Comparison of ENCODE assay signal across 8 cellular contexts in genomic region chr12:112381898-112382796, GRCh38. TPM values are rescaled to one million over a fixed set of nuclear protein-coding genes. Genes with fewer than 3 reads are reported as not detected.
DNase-seq lines count a peak whose midpoint lies in the region; ATAC-seq and TF ChIP-seq lines count a peak whose summit lies in the region.

A gene with protein sequence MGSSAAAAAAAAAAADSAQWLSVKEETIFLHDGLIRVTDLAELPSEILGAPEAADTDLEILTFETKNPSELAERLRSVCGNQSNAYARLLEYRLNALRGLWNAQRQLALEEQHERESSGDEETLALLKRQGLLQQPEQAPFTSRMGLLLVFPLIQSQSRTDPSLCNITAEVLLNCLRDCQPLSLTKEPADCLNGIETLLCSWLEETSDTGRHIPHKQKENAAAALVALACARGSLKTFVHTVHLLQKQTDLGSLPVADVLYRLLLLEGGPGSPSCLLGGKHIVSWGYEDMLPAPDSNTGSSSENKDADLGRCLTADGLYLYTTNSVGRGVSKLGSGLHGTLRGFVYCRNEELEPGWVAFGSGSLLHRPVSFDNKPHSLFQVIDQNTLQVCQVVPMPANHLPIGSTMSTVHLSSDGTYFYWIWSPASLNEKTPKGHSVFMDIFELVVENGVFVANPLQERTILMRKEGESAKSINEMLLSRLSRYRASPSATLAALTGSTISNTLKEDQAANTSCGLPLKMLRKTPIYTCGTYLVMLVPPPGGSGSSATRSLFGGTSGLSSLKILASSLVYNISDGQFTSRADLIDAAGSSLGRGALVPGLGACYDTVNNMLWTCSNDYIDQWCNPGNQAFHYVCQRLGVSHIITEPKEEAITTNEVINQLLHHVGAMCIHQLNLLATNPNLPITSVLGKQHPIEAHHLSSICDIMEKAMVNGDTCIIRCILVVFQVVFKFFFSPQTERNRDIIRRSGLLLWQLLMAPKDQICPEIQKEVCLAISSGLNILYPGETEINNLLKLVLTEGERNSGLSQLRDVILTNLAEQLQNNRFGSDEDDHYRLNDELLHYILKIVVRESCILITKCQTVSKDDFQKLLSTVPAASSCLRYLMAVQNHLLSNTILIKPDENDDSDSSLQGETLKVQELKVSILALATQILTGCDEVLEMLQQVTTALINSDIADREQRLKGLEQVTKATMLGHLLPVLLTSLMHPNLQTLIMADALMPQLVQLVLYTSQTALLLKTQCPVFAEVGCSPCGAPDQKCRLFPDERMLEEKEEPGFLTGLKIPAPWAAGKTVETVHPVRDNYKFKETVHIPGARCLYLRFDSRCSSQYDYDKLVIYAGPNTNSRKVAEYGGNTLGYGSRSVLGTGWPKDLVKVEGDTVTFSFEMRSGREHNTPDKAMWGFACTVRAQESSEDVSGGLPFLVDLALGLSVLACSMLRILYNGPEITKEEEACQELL (N-terminal part only) (minus strand): TSS chr12:112382431. CDS start chr12:112382128, 303 bp downstream.

- dilution Hi-C loops in mammary epithelial cell (cut with HindIII; ENCODE audit: low sequenced_read_pairs), result no loop called here

- H3K4me2 ChIP-seq in mammary epithelial cell (ENCODE audit: insufficient read depth, low read depth, low read length) (peak within 1 kb of the TSS; percentile 96), smooth muscle cell (peak within 1 kb of the TSS; percentile 92)

- 0% methylated on average over 4 of the region's 104 CpGs for WGBS in mammary epithelial cell (ENCODE audit: low coverage, missing lambda C conversion rate)
- WGBS in smooth muscle cell (ENCODE audit: low lambda C conversion rate), result 4% methylated on average over 43 of the region's 104 CpGs

- H3K79me2 ChIP-seq in mammary epithelial cell (ENCODE audit: insufficient read depth, low read length), result peaks cover 47% of the 10 kb centered on the region
- peaks cover 47% of the 10 kb centered on the region for H3K79me2 ChIP-seq in smooth muscle cell (ENCODE audit: low read depth)

- H3K4me3 ChIP-seq in WI38 (ENCODE audit: low read depth, low read length) (peak within 1 kb of the TSS; percentile 79), mammary epithelial cell (replicated peaks in 1 of 3; ENCODE audit: insufficient read depth in 1 of 3, low read depth in 2 of 3, low read length in 3 of 3) (peak within 1 kb of the TSS; percentile 63 to 77 (median 75)), smooth muscle cell (peak within 1 kb of the TSS; percentile 71)

- H4K20me1 ChIP-seq in mammary epithelial cell (ENCODE audit: insufficient read depth, low read length) (no peaks in the 10 kb centered on the region), smooth muscle cell (ENCODE audit: low read depth) (peaks cover 39% of the 10 kb centered on the region)

- no peaks in the 10 kb centered on the region for H3K9me3 ChIP-seq in mammary epithelial cell (replicated peaks; ENCODE audit: insufficient read depth, low read length)
- H3K9me3 ChIP-seq in smooth muscle cell (replicated peaks; ENCODE audit: low read depth), result no peaks in the 10 kb centered on the region

- peaks cover 11% of the 10 kb centered on the region for H3K4me1 ChIP-seq in mammary epithelial cell (ENCODE audit: insufficient read depth, low read length)
- H3K4me1 ChIP-seq in smooth muscle cell (ENCODE audit: low read depth), result no peaks in the 10 kb centered on the region

- DNase-seq in ACHN, result peak; percentile 96
- peak; percentile 87 for DNase-seq in NCI-H2227 treated with DMSO at 0.1 percent for 48 hours (lab: John Stamatoyannopoulos, UW)
- peak; percentile 80 for DNase-seq in mammary epithelial cell
- peak; percentile 98 for DNase-seq in iPS-NIHi7 (ENCODE audit: extremely low spot score)
- peak; percentile 82 for DNase-seq in smooth muscle cell (lab: John Stamatoyannopoulos, UW; ENCODE audit: unreplicated experiment)

- CTCF ChIA-PET in mammary epithelial cell (lab: Charles Lee; ENCODE audit: low non-redundant PET), result no interaction called here

- peak within 1 kb of the TSS; percentile 72 for H3K9ac ChIP-seq in mammary epithelial cell (ENCODE audit: insufficient read depth, low read length)
- peak within 1 kb of the TSS; percentile 36 for H3K9ac ChIP-seq in smooth muscle cell (ENCODE audit: low read depth)

- ATAC-seq in GM18873 (IDR thresholded peaks at IDR 0.05; ENCODE audit: low FRiP score, unreplicated experiment) (peak; percentile 71), HG03135 (IDR thresholded peaks at IDR 0.05; ENCODE audit: unreplicated experiment) (peak; percentile 92)

- TF ChIP-seq CTCF in WI38 (IDR thresholded peaks at IDR 0.05; ENCODE audit: low read depth, low read length) (no peak), mammary epithelial cell (conservative IDR thresholded peaks at IDR 0.05 in 1 of 2, IDR thresholded peaks at IDR 0.05 in 1 of 2; ENCODE audit: extremely low read depth in 1 of 2, insufficient read depth in 1 of 2, low read depth in 1 of 2, low read length in 2 of 2) (no peak), smooth muscle cell (IDR thresholded peaks at IDR 0.05; ENCODE audit: borderline replicate concordance, insufficient read depth, poor library complexity, severe bottlenecking) (no peak)

- in situ Hi-C loops in ACHN (cut with HindIII; ENCODE audit: low pct_ligation_motif_present, low pct_unique_long_range_greater_than_20kb, low sequenced_read_pairs) (loop anchor here (25.0 kb wide), 1 partner anchor 170 kb away; no protein-coding TSS in a partner anchor), mammary epithelial cell (cut with MboI; ENCODE audit: low sequenced_read_pairs in 2 of 2) (loop anchor here in 1 of 2 donors (10.0 kb wide), 2 partner anchors 187 to 277 kb away; partner anchors contain the start of gene NAA25)

- H3F3A ChIP-seq in smooth muscle cell (ENCODE audit: low read depth), result no peaks in the 10 kb centered on the region

- H3K36me3 ChIP-seq in mammary epithelial cell (ENCODE audit: insufficient read depth, low read length) (no peaks in the 10 kb centered on the region), smooth muscle cell (ENCODE audit: low read depth) (no peaks in the 10 kb centered on the region)

- H3K27me3 ChIP-seq in mammary epithelial cell (ENCODE audit: insufficient read depth, low read length), result no peaks in the 10 kb centered on the region
- H3K27me3 ChIP-seq in smooth muscle cell (ENCODE audit: low read depth), result no peaks in the 10 kb centered on the region

- H3K27ac ChIP-seq in mammary epithelial cell (ENCODE audit: insufficient read depth, low read depth, low read length), result peak within 1 kb of the TSS; percentile 41
- peak within 1 kb of the TSS; percentile 42 for H3K27ac ChIP-seq in smooth muscle cell (ENCODE audit: low read depth)

- BruUV-seq in mammary epithelial cell (replicated peaks; lab: Mats Ljungman, UMichigan), result no TSS peak

- H2AFZ ChIP-seq in mammary epithelial cell (ENCODE audit: low read depth, low read length), result peak within 1 kb of the TSS; percentile 99
- peak within 1 kb of the TSS; percentile 98 for H2AFZ ChIP-seq in smooth muscle cell (ENCODE audit: low read depth)

- intact Hi-C loops in mammary epithelial cell (cut with micrococcal nuclease), result loop anchor here (10.0 kb wide), 1 partner anchor 537 kb away; the partner anchor contains the start of gene MAPKAPK5

RNA-seq across cellular contexts. Expression of the gene that starts here (rescaled TPM):
- total RNA-seq in mammary epithelial cell, result 10 to 100 TPM; 30.7 to 36.1 TPM
- polyA plus RNA-seq in mammary epithelial cell, result 5.1 TPM
- polyA minus RNA-seq in mammary epithelial cell, result 18.2 TPM
- total RNA-seq in smooth muscle cell, result 14.7 and 16.9 TPM in 2 replicates
- 6.6 and 16.4 TPM in 2 replicates for polyA plus RNA-seq in smooth muscle cell

Comparison
In these comparisons a context has a peak if more than half of its experiments do, and no peak if none do; other contexts are left out.
1. Peak in every context shown above with its lines: DNase-seq, ATAC-seq, H3K4me3 ChIP-seq and H3K27ac ChIP-seq.